ENCODE assay signal across 8 cellular contexts in the genomic region with DNA sequence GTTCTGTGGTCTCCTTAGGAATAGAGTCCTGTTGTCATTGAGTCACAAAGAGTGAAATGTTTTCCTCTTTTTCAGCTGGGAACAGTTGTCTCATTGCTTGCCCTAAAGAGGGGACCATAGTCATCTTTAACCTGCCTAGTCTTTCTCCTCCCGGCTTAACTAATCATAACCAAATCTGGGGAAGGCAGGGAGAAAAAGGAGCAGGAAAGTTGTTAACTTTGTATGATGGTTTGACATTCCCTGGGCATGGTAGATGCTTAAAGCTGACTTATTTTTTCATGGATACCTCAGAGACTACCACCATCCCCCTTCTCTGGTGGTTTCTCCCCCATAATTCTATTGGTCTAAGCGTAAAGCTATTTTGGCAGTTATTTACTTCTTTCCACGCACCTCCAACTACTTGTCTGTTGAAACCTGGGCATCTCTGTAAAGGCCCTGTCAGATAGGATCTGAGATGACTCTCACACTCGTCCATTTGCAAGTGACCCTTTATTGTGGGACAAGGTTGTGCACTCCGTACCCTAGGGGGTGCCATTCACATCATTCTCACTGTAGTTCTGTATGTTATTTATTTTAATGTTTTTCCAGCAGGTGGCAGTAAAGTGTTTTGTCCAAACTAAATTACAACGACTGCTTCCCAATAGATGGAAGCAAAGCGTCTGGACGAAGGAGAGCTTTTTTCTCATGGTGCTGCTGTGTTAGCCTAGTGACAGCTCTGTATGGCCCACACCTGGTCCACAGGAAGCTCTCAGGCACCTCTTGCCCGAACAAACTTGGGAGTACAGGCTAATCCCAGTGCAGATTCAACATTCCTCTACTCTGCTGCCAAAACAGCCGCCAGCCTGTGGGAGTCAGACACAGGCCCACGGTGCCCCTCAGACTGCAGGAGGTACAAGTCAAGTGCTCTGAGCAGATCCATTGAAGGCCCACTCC. TPM values are rescaled to one million over a fixed set of nuclear protein-coding genes. Genes with fewer than 3 reads are reported as not detected.
DNase-seq lines count a peak whose midpoint lies in the region; ATAC-seq and FAIRE-seq lines count a peak whose summit lies in the region.

No MANE protein-coding gene starts in this region.

- peak; percentile 98 for FAIRE-seq in A204.1 (lab: Jason Lieb, UNC)

- ATAC-seq in GM18502 (IDR thresholded peaks at IDR 0.05; ENCODE audit: poor library complexity, unreplicated experiment) (peak; percentile 43), HG03378 (IDR thresholded peaks at IDR 0.05; ENCODE audit: unreplicated experiment) (peak; percentile 53), left lobe of liver (peak; percentile 72)

- peak overlapping the region; percentile 97 for H3K27ac ChIP-seq in cingulate gyrus (ENCODE audit: low read depth, low read length)

- DNase-seq in NCI-H510A treated with DMSO at 0.1 percent for 48 hours (lab: John Stamatoyannopoulos, UW), result peak; percentile 85
- DNase-seq in activated CD4-positive, alpha-beta T cell treated with anti-CD3 and anti-CD28 coated beads for 1 hour, result peak; percentile 24
- DNase-seq in left lobe of liver (ENCODE audit: low spot score), result peak; percentile 60
- peak; percentile 13 to 15 (median 13) for DNase-seq in stimulated activated CD4-positive, alpha-beta T cell treated with anti-CD3 and anti-CD28 coated beads, TNF-alpha, amount 100 ng/mL, for 1 hour (ENCODE audit: low read depth in 3 of 3, low spot score in 1 of 3)

RNA-seq across cellular contexts. Expression of gene FAM13B, which starts 3.0 kb away (rescaled TPM):
- total RNA-seq in left lobe of liver, result 8.0 TPM

RNA-seq across cellular contexts. Expression of gene WNT8A, which starts 48.0 kb away (rescaled TPM):
- not detected for total RNA-seq in left lobe of liver

Comparison
In these comparisons a context has a peak if more than half of its experiments do, and no peak if none do; other contexts are left out.
1. Peak in every context shown above with its lines: DNase-seq, ATAC-seq and H3K27ac ChIP-seq.
2. DNase-seq: peak in every context shown above with its lines; median percentile 85 in NCI-H510A treated with DMSO at 0.1 percent for 48 hours; 60 in left lobe of liver; 24 in activated CD4-positive, alpha-beta T cell treated with anti-CD3 and anti-CD28 coated beads for 1 hour; 13 in stimulated activated CD4-positive, alpha-beta T cell treated with anti-CD3 and anti-CD28 coated beads, TNF-alpha, amount 100 ng/mL, for 1 hour.